In genomic region chr9:12629091-12629490, GRCh38 we compare ENCODE assay signal across 22 cellular contexts.
DNase-seq lines count a peak whose midpoint lies in the region; ATAC-seq, FAIRE-seq and TF ChIP-seq lines count a peak whose summit lies in the region.
"Had no signal": no experiment of that assay in that cellular context is flagged by ENCODE, and none has a peak within 500 bp of the region (broad histone marks: within the 10 kb centered on the region; RNA-seq: fewer than 3 reads in every experiment).

No MANE protein-coding gene starts in this region.

- H3K79me2 ChIP-seq in mesendoderm (ENCODE audit: control insufficient read depth, insufficient read depth, low read length): no peaks in the 10 kb centered on the region
- H3K79me2 ChIP-seq in smooth muscle cell (ENCODE audit: low read depth): no peaks in the 10 kb centered on the region

- H3K36me3 ChIP-seq in HAP-1 (replicated peaks) (no peaks in the 10 kb centered on the region), mesendoderm (ENCODE audit: control insufficient read depth, insufficient read depth, low read length) (no peaks in the 10 kb centered on the region), smooth muscle cell (ENCODE audit: low read depth) (no peaks in the 10 kb centered on the region)

- H3K4me3 ChIP-seq in HAP-1 (no peak overlapping the region), mesendoderm (ENCODE audit: low read length) (no peak overlapping the region), smooth muscle cell (no peak overlapping the region)
- H3K4me3 ChIP-seq: A549 had no signal

- H3K4me1 Mint-ChIP-seq in activated CD8-positive, alpha-beta T cell treated with anti-CD3 and anti-CD28 coated beads, Interleukin-2, amount 10 ng/mL, durations not matched to agents 7 days and 5 days (ENCODE audit: low read depth): no peaks in the 10 kb centered on the region
- H3K4me1 Mint-ChIP-seq: IgD-negative memory B cell had no signal

- peaks cover 8% of the 10 kb centered on the region for H3K9me3 Mint-ChIP-seq in activated CD8-positive, alpha-beta T cell treated with anti-CD3 and anti-CD28 coated beads, Interleukin-2, amount 10 ng/mL, durations not matched to agents 7 days and 5 days (ENCODE audit: insufficient read depth)

- CTCF ChIA-PET in activated CD8-positive, alpha-beta T cell treated with anti-CD3 and anti-CD28 coated beads, Interleukin-2, amount 10 ng/mL, durations not matched to agents 7 days and 5 days (lab: Charles Lee): no interaction called here

- no peak overlapping the region for H4K5ac ChIP-seq in mesendoderm (ENCODE audit: low read length)

- WGBS in mesendoderm (ENCODE audit: extremely low coverage, insufficient coverage, low lambda C conversion rate): no CpG with 5 or more reads among the region's 2 CpGs
- 22% methylated on average over 2 of the region's 2 CpGs for WGBS in smooth muscle cell (ENCODE audit: low lambda C conversion rate)

- no peaks in the 10 kb centered on the region for H3K36me3 Mint-ChIP-seq in activated CD8-positive, alpha-beta T cell treated with anti-CD3 and anti-CD28 coated beads, Interleukin-2, amount 10 ng/mL, durations not matched to agents 7 days and 5 days (ENCODE audit: low read depth)
- H3K36me3 Mint-ChIP-seq: IgD-negative memory B cell had no signal

- peak; percentile 46 for FAIRE-seq in TTC549 (lab: Jason Lieb, UNC)
- FAIRE-seq: GM12892, GM18507, HepG2, HTR-8/SVneo had no signal

- no peak for ATAC-seq in activated CD8-positive, alpha-beta T cell treated with anti-CD3 and anti-CD28 coated beads, Interleukin-2, amount 10 ng/mL, durations not matched to agents 7 days and 5 days
- ATAC-seq: A549, HepG2 had no signal

- H2BK5ac ChIP-seq in mesendoderm (ENCODE audit: low read length): no peak overlapping the region

- no peak for TF ChIP-seq CTCF in smooth muscle cell (IDR thresholded peaks at IDR 0.05; ENCODE audit: borderline replicate concordance, insufficient read depth, poor library complexity, severe bottlenecking)

- H3K56ac ChIP-seq in mesendoderm (ENCODE audit: low read length): no peak overlapping the region

- H3K4ac ChIP-seq in mesendoderm (ENCODE audit: low read depth, low read length): no peak overlapping the region

- POLR2A ChIA-PET in activated CD8-positive, alpha-beta T cell treated with anti-CD3 and anti-CD28 coated beads, Interleukin-2, amount 10 ng/mL, durations not matched to agents 7 days and 5 days (lab: Charles Lee): no interaction called here

- in situ Hi-C loops in HAP-1 (cut with MboI; ENCODE audit: low sequenced_read_pairs): loop anchor here (25.0 kb wide), 1 partner anchor 167 kb away; no protein-coding TSS in a partner anchor

- H3K79me1 ChIP-seq in mesendoderm (ENCODE audit: low read length): no peaks in the 10 kb centered on the region

- H4K8ac ChIP-seq in mesendoderm (ENCODE audit: low read depth, low read length): no peak overlapping the region

- H2AK5ac ChIP-seq in mesendoderm (ENCODE audit: low read length): no peak overlapping the region

- no peaks in the 10 kb centered on the region for H3F3A ChIP-seq in smooth muscle cell (ENCODE audit: low read depth)

- H3K9me3 ChIP-seq in HAP-1 (no peaks in the 10 kb centered on the region), smooth muscle cell (replicated peaks; ENCODE audit: low read depth) (no peaks in the 10 kb centered on the region)
- H3K9me3 ChIP-seq: A549, Caco-2 had no signal

- H3K23ac ChIP-seq in mesendoderm (ENCODE audit: low read length): no peak overlapping the region

- H4K20me1 ChIP-seq in smooth muscle cell (ENCODE audit: low read depth): no peaks in the 10 kb centered on the region

- no peak overlapping the region for H2BK120ac ChIP-seq in mesendoderm (ENCODE audit: low read depth, low read length)

- H3K27me3 Mint-ChIP-seq in activated CD8-positive, alpha-beta T cell treated with anti-CD3 and anti-CD28 coated beads, Interleukin-2, amount 10 ng/mL, durations not matched to agents 7 days and 5 days (ENCODE audit: low read depth): no peaks in the 10 kb centered on the region
- H3K27me3 Mint-ChIP-seq: CD4-positive, alpha-beta T cell; IgD-negative memory B cell had no signal

- no peak overlapping the region for H3K18ac ChIP-seq in mesendoderm (ENCODE audit: low read length)

- H2AFZ ChIP-seq in smooth muscle cell (ENCODE audit: low read depth): no peak overlapping the region

- DNase-seq in HAP-1 (ENCODE audit: low spot score in 2 of 2) (peak; percentile 25 to 97), mesendoderm (peak; percentile 34), smooth muscle cell (lab: John Stamatoyannopoulos, UW; ENCODE audit: unreplicated experiment) (no peak), NCI-H2196 treated with DMSO at 0.1 percent for 48 hours (lab: John Stamatoyannopoulos, UW; ENCODE audit: unreplicated experiment) (no peak), DMS53 treated with DMSO at 0.1 percent for 48 hours (lab: John Stamatoyannopoulos, UW; ENCODE audit: unreplicated experiment) (no peak)
- no peak for DNase-seq in activated CD8-positive, alpha-beta T cell treated with anti-CD3 and anti-CD28 coated beads, Interleukin-2, amount 10 ng/mL, durations not matched to agents 7 days and 5 days
- DNase-seq: AML-193; Caco-2; CD4-positive, alpha-beta T cell; DMS79; GDM1; GOT3; H7 had no signal

- H2BK15ac ChIP-seq in mesendoderm (replicated peaks; ENCODE audit: low read depth): no peak overlapping the region

- no peak overlapping the region for H3K27ac Mint-ChIP-seq in activated CD8-positive, alpha-beta T cell treated with anti-CD3 and anti-CD28 coated beads, Interleukin-2, amount 10 ng/mL, durations not matched to agents 7 days and 5 days
- H3K27ac Mint-ChIP-seq: CD4-positive, alpha-beta T cell had no signal

- H3K27ac ChIP-seq in mesendoderm (ENCODE audit: low read depth, low read length) (no peak overlapping the region), smooth muscle cell (ENCODE audit: low read depth) (no peak overlapping the region)
- H3K27ac ChIP-seq: 22Rv1, A549, C4-2B had no signal

- H3K4me1 ChIP-seq in HAP-1 (peaks cover 54% of the 10 kb centered on the region), mesendoderm (ENCODE audit: control insufficient read depth, low read depth, low read length) (peaks cover 2% of the 10 kb centered on the region), smooth muscle cell (ENCODE audit: low read depth) (peaks cover 7% of the 10 kb centered on the region)
- H3K4me1 ChIP-seq: A549, Caco-2 had no signal

- H3K27me3 ChIP-seq in HAP-1 (ENCODE audit: low read depth) (no peaks in the 10 kb centered on the region), mesendoderm (ENCODE audit: insufficient read depth, low read length, poor library complexity) (no peaks in the 10 kb centered on the region), smooth muscle cell (ENCODE audit: low read depth) (no peaks in the 10 kb centered on the region)

- no peak overlapping the region for H3K4me3 Mint-ChIP-seq in activated CD8-positive, alpha-beta T cell treated with anti-CD3 and anti-CD28 coated beads, Interleukin-2, amount 10 ng/mL, durations not matched to agents 7 days and 5 days
- H3K4me3 Mint-ChIP-seq: CD4-positive, alpha-beta T cell; IgD-negative memory B cell had no signal

- H3K4me2 ChIP-seq in mesendoderm (ENCODE audit: low read length) (no peak overlapping the region), smooth muscle cell (peak overlapping the region; percentile 6)
- H3K4me2 ChIP-seq: A549 had no signal

- H3K9ac ChIP-seq in mesendoderm (ENCODE audit: low read length): no peak overlapping the region
- no peak overlapping the region for H3K9ac ChIP-seq in smooth muscle cell (ENCODE audit: low read depth)

Comparison
In these comparisons a context has a peak if more than half of its experiments do, and no peak if none do; other contexts are left out.
1. DNase-seq: peak in HAP-1 (2 of 2) and mesendoderm (single experiment); none in smooth muscle cell (single experiment), NCI-H2196 treated with DMSO at 0.1 percent for 48 hours (single experiment), activated CD8-positive, alpha-beta T cell treated with anti-CD3 and anti-CD28 coated beads, Interleukin-2, amount 10 ng/mL, durations not matched to agents 7 days and 5 days (single experiment) and DMS53 treated with DMSO at 0.1 percent for 48 hours (single experiment).